18 cellular contexts compared by ENCODE assay signal in genomic region chr1:180295999-180296398, GRCh38.
DNase-seq lines count a peak whose midpoint lies in the region; ATAC-seq, FAIRE-seq and TF ChIP-seq lines count a peak whose summit lies in the region.
"Had no signal": no experiment of that assay in that cellular context is flagged by ENCODE, and none has a peak within 500 bp of the region (broad histone marks: within the 10 kb centered on the region; RNA-seq: fewer than 3 reads in every experiment).

No MANE protein-coding gene starts in this region.

- no peak overlapping the region for H3K27ac ChIP-seq in HEK293 (ENCODE audit: extremely low read depth, low read depth, low read length)
- H3K27ac ChIP-seq in foreskin keratinocyte, result no peak overlapping the region
- H3K27ac ChIP-seq: BLaER1 treated with 17β-estradiol and CSF1 and Interleukin-3, amounts not matched to agents 10 nM and 100 nM; GM23248; HL-60 had no signal

- peak; percentile 33 for ATAC-seq in activated naive CD8-positive, alpha-beta T cell treated with anti-CD3 and anti-CD28 coated beads, Interleukin-2, amount 10 ng/mL, durations not matched to agents 7 days and 5 days (ENCODE audit: low read depth)
- ATAC-seq in activated T-helper 17 cell treated with anti-CD3 and anti-CD28 coated beads, Interleukin-2, amount 50 U/mL, for 72 hours (replicated peaks), result no peak
- no peak for ATAC-seq in foreskin keratinocyte
- ATAC-seq: CD8-positive, alpha-beta T cell; GM12878 had no signal

- H3K27ac Mint-ChIP-seq in activated naive CD8-positive, alpha-beta T cell treated with anti-CD3 and anti-CD28 coated beads, Interleukin-2, amount 10 ng/mL, durations not matched to agents 7 days and 5 days, result no peak overlapping the region
- H3K27ac Mint-ChIP-seq in activated naive CD8-positive, alpha-beta T cell treated with anti-CD3 and anti-CD28 coated beads for 36 hours, result no peak overlapping the region
- H3K27ac Mint-ChIP-seq in activated T-helper 17 cell treated with anti-CD3 and anti-CD28 coated beads, Interleukin-2, amount 50 U/mL, for 72 hours, result peak overlapping the region; percentile 61
- H3K27ac Mint-ChIP-seq: B cell; CD8-positive, alpha-beta T cell had no signal

- H3K36me3 ChIP-seq in HEK293 (ENCODE audit: control insufficient read depth in 2 of 2, insufficient read depth in 1 of 2, low read length in 2 of 2), result no peaks in the 10 kb centered on the region; a peak in 1 of 3 replicates
- H3K36me3 ChIP-seq: HAP-1 had no signal

- peaks cover 21% of the 10 kb centered on the region for H3K36me3 Mint-ChIP-seq in activated naive CD8-positive, alpha-beta T cell treated with anti-CD3 and anti-CD28 coated beads, Interleukin-2, amount 10 ng/mL, durations not matched to agents 7 days and 5 days
- H3K36me3 Mint-ChIP-seq in activated naive CD8-positive, alpha-beta T cell treated with anti-CD3 and anti-CD28 coated beads for 36 hours, result peaks cover 33% of the 10 kb centered on the region
- no peaks in the 10 kb centered on the region for H3K36me3 Mint-ChIP-seq in activated T-helper 17 cell treated with anti-CD3 and anti-CD28 coated beads, Interleukin-2, amount 50 U/mL, for 72 hours (ENCODE audit: low read depth)

- POLR2A ChIA-PET in activated naive CD8-positive, alpha-beta T cell treated with anti-CD3 and anti-CD28 coated beads, Interleukin-2, amount 10 ng/mL, durations not matched to agents 7 days and 5 days (lab: Charles Lee), result no interaction called here
- POLR2A ChIA-PET in HEK293 (lab: Yijun Ruan, JAX), result no interaction called here

- H3K27me3 ChIP-seq in foreskin keratinocyte, result no peaks in the 10 kb centered on the region
- H3K27me3 ChIP-seq: BLaER1 treated with 17β-estradiol and CSF1 and Interleukin-3, amounts not matched to agents 10 nM and 100 nM had no signal

- H3K27me3 Mint-ChIP-seq in activated naive CD8-positive, alpha-beta T cell treated with anti-CD3 and anti-CD28 coated beads, Interleukin-2, amount 10 ng/mL, durations not matched to agents 7 days and 5 days, result no peaks in the 10 kb centered on the region
- no peaks in the 10 kb centered on the region for H3K27me3 Mint-ChIP-seq in activated naive CD8-positive, alpha-beta T cell treated with anti-CD3 and anti-CD28 coated beads for 36 hours
- H3K27me3 Mint-ChIP-seq in activated T-helper 17 cell treated with anti-CD3 and anti-CD28 coated beads, Interleukin-2, amount 50 U/mL, for 72 hours, result no peaks in the 10 kb centered on the region
- H3K27me3 Mint-ChIP-seq: B cell had no signal

- no peak for TF ChIP-seq POLR2A in GM12891 (IDR thresholded peaks at IDR 0.05; ENCODE audit: low read depth, low read length)

- H3K4me3 Mint-ChIP-seq in activated naive CD8-positive, alpha-beta T cell treated with anti-CD3 and anti-CD28 coated beads, Interleukin-2, amount 10 ng/mL, durations not matched to agents 7 days and 5 days, result no peak overlapping the region
- no peak overlapping the region for H3K4me3 Mint-ChIP-seq in activated naive CD8-positive, alpha-beta T cell treated with anti-CD3 and anti-CD28 coated beads for 36 hours
- H3K4me3 Mint-ChIP-seq in activated T-helper 17 cell treated with anti-CD3 and anti-CD28 coated beads, Interleukin-2, amount 50 U/mL, for 72 hours, result no peak overlapping the region
- H3K4me3 Mint-ChIP-seq: B cell; CD8-positive, alpha-beta T cell had no signal

- H3K4me1 ChIP-seq in HEK293 (ENCODE audit: control insufficient read depth, insufficient read depth, low read length), result no peaks in the 10 kb centered on the region
- H3K4me1 ChIP-seq in foreskin keratinocyte, result no peaks in the 10 kb centered on the region
- H3K4me1 ChIP-seq: HAP-1 had no signal

- CTCF ChIA-PET in HEK293 (lab: Yijun Ruan, JAX), result no interaction called here

- no peaks in the 10 kb centered on the region for H3K9me3 ChIP-seq in HEK293 (ENCODE audit: control insufficient read depth, insufficient read depth, low read depth, low read length)
- H3K9me3 ChIP-seq: HAP-1 had no signal

- FAIRE-seq in GM12891 (lab: Jason Lieb, UNC), result no peak
- FAIRE-seq: GM12878 had no signal

- H3K9me3 Mint-ChIP-seq in activated naive CD8-positive, alpha-beta T cell treated with anti-CD3 and anti-CD28 coated beads, Interleukin-2, amount 10 ng/mL, durations not matched to agents 7 days and 5 days, result peaks cover 4% of the 10 kb centered on the region
- peaks cover 5% of the 10 kb centered on the region for H3K9me3 Mint-ChIP-seq in activated naive CD8-positive, alpha-beta T cell treated with anti-CD3 and anti-CD28 coated beads for 36 hours
- H3K9me3 Mint-ChIP-seq in activated T-helper 17 cell treated with anti-CD3 and anti-CD28 coated beads, Interleukin-2, amount 50 U/mL, for 72 hours, result no peaks in the 10 kb centered on the region
- H3K9me3 Mint-ChIP-seq: CD8-positive, alpha-beta T cell had no signal

- TF ChIP-seq CTCF in HEK293 (tag by site-specific recombination; IDR thresholded peaks at IDR 0.05), result no peak
- TF ChIP-seq CTCF in foreskin keratinocyte (conservative IDR thresholded peaks at IDR 0.05), result no peak

- peaks cover 12% of the 10 kb centered on the region for H3K4me1 Mint-ChIP-seq in activated naive CD8-positive, alpha-beta T cell treated with anti-CD3 and anti-CD28 coated beads, Interleukin-2, amount 10 ng/mL, durations not matched to agents 7 days and 5 days
- H3K4me1 Mint-ChIP-seq in activated naive CD8-positive, alpha-beta T cell treated with anti-CD3 and anti-CD28 coated beads for 36 hours, result peaks cover 16% of the 10 kb centered on the region
- peaks cover 16% of the 10 kb centered on the region for H3K4me1 Mint-ChIP-seq in activated T-helper 17 cell treated with anti-CD3 and anti-CD28 coated beads, Interleukin-2, amount 50 U/mL, for 72 hours
- H3K4me1 Mint-ChIP-seq: B cell had no signal

- no peak overlapping the region for H3K4me3 ChIP-seq in HEK293 (ENCODE audit: low read depth, low read length)
- H3K4me3 ChIP-seq: BLaER1 treated with 17β-estradiol and CSF1 and Interleukin-3, amounts not matched to agents 10 nM and 100 nM; GM12878; GM23248; HAP-1 had no signal

- no peak for DNase-seq in activated naive CD8-positive, alpha-beta T cell treated with anti-CD3 and anti-CD28 coated beads, Interleukin-2, amount 10 ng/mL, durations not matched to agents 7 days and 5 days
- no peak for DNase-seq in activated naive CD8-positive, alpha-beta T cell treated with anti-CD3 and anti-CD28 coated beads for 36 hours
- no peak for DNase-seq in GM12891 (ENCODE audit: insufficient read length, low spot score)
- no peak for DNase-seq in foreskin keratinocyte
- DNase-seq in stimulated activated CD4-positive, alpha-beta T cell treated with anti-CD3 and anti-CD28 coated beads, Interleukin-4, amount 100 ng/mL, for 4 hours, result no peak
- DNase-seq: 8988T; Calu3; CD8-positive, alpha-beta T cell; DMS79 treated with DMSO at 0.1 percent for 48 hours; EL; GM23248 had no signal

TF ChIP-seq in HEK293, 187 proteins besides CTCF, POLR2A, EP300 and RAD21:
- TF ChIP-seq ZNF645 (tag by site-specific recombination; IDR thresholded peaks at IDR 0.05), result no peak
- no peak for TF ChIP-seq ZFP69B (tag by site-specific recombination; IDR thresholded peaks at IDR 0.05)
- no peak for TF ChIP-seq ZNF658 (tag by site-specific recombination; IDR thresholded peaks at IDR 0.05)
- TF ChIP-seq PRDM1 (tag by site-specific recombination; IDR thresholded peaks at IDR 0.05), result 0 out of 2 replicates have a peak, but pooled peaks have one; percentile 36
- TF ChIP-seq ZNF426 (tag by site-specific recombination; IDR thresholded peaks at IDR 0.05), result no peak
- no peak for TF ChIP-seq ZNF768 (tag by site-specific recombination; IDR thresholded peaks at IDR 0.05)
- no peak for TF ChIP-seq ZBTB21 (tag by site-specific recombination; IDR thresholded peaks at IDR 0.05)

TF ChIP-seq in GM12891, 5 proteins besides CTCF, POLR2A, EP300 and RAD21:
- no peak for TF ChIP-seq POLR2AphosphoS5 (IDR thresholded peaks at IDR 0.05; ENCODE audit: low read depth, low read length)
- no peak for TF ChIP-seq SPI1 (IDR thresholded peaks at IDR 0.05; ENCODE audit: low read depth, low read length)
- TF ChIP-seq TAF1 (IDR thresholded peaks at IDR 0.05; ENCODE audit: low read depth, low read length), result no peak
- no peak for TF ChIP-seq PAX5 (IDR thresholded peaks at IDR 0.05; ENCODE audit: insufficient read depth, low read length, severe bottlenecking)
- no peak for TF ChIP-seq POU2F2 (IDR thresholded peaks at IDR 0.05; ENCODE audit: low read depth, low read length)
